20 cellular contexts compared by ENCODE assay signal in the genomic region with DNA sequence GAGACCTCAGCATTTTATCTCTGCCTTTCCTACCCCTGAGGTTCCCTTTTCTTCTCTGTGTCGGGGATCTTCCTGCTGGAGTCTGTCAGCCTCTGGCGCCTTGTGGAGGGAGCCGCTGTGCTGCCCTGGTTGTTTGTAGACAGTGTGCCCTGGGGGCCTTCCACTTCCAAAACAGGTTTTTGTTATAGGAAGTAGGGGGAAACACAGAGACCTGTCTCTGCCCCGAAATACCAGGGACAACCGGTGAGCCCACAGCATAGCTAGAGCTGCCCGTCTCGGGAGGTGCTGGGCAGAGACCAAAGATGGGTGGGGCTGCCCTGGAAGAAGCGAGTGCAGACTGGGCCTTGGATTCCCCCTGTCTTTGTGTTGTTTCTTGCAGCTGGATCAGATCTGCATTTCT. TPM values are rescaled to one million over a fixed set of nuclear protein-coding genes. Genes with fewer than 3 reads are reported as not detected.
DNase-seq lines count a peak whose midpoint lies in the region; TF ChIP-seq lines count a peak whose summit lies in the region.
"Had no signal": no experiment of that assay in that cellular context is flagged by ENCODE, and none has a peak within 500 bp of the region (broad histone marks: within the 10 kb centered on the region; RNA-seq: fewer than 3 reads in every experiment).

No MANE protein-coding gene starts in this region.

- H3K18ac ChIP-seq in mesendoderm (ENCODE audit: low read length): no peak overlapping the region

- no peak overlapping the region for H4K8ac ChIP-seq in mesendoderm (ENCODE audit: low read depth, low read length)

- no peak overlapping the region for H4K5ac ChIP-seq in mesendoderm (ENCODE audit: low read length)

- H3K4me1 ChIP-seq in BLaER1 treated with 17β-estradiol and CSF1 and Interleukin-3, amounts not matched to agents 10 nM and 100 nM: peaks cover 0 to 19% (median 15%) of the 10 kb centered on the region in 10 experiments; a peak in 15 of 20 replicates
- H3K4me1 ChIP-seq in osteoblast (ENCODE audit: insufficient read depth, low read length) (no peaks in the 10 kb centered on the region), mesendoderm (ENCODE audit: control insufficient read depth, low read depth, low read length) (no peaks in the 10 kb centered on the region)
- H3K4me1 ChIP-seq: BE2C had no signal

- peaks cover 0 to 79% (median 64%) of the 10 kb centered on the region in 11 experiments; a peak in 17 of 22 replicates for H4K20me1 ChIP-seq in BLaER1 treated with 17β-estradiol and CSF1 and Interleukin-3, amounts not matched to agents 10 nM and 100 nM
- peaks cover 2% of the 10 kb centered on the region for H4K20me1 ChIP-seq in osteoblast (ENCODE audit: insufficient read depth, low read length)

- no peak overlapping the region for H2BK5ac ChIP-seq in mesendoderm (ENCODE audit: low read length)

- H3K4me2 ChIP-seq in BLaER1 treated with 17β-estradiol and CSF1 and Interleukin-3, amounts not matched to agents 10 nM and 100 nM: peak overlapping the region in 5 of 11 experiments; percentile 24 to 57 (median 36); a peak in 8 of 22 replicates
- H3K4me2 ChIP-seq in osteoblast (ENCODE audit: insufficient read depth, low read length) (no peak overlapping the region), mesendoderm (ENCODE audit: low read length) (no peak overlapping the region)

- peaks cover 31 to 94% (median 80%) of the 10 kb centered on the region in 11 experiments for H3K36me3 ChIP-seq in BLaER1 treated with 17β-estradiol and CSF1 and Interleukin-3, amounts not matched to agents 10 nM and 100 nM
- H3K36me3 ChIP-seq in H7 (replicated peaks; ENCODE audit: control insufficient read depth, insufficient read depth, low read length): peaks cover 4% of the 10 kb centered on the region
- H3K36me3 ChIP-seq in osteoblast (ENCODE audit: insufficient read depth, low read length): peaks cover 17% of the 10 kb centered on the region
- peaks cover 5% of the 10 kb centered on the region for H3K36me3 ChIP-seq in mesendoderm (ENCODE audit: control insufficient read depth, insufficient read depth, low read length)

- no peak overlapping the region for H3K27ac ChIP-seq in BLaER1 treated with 17β-estradiol and CSF1 and Interleukin-3, amounts not matched to agents 10 nM and 100 nM
- H3K27ac ChIP-seq in osteoblast (ENCODE audit: low read depth, low read length): no peak overlapping the region
- no peak overlapping the region for H3K27ac ChIP-seq in mesendoderm (ENCODE audit: low read depth, low read length)
- H3K27ac ChIP-seq: GM23248, HL-60 had no signal

- WGBS in mesendoderm (ENCODE audit: extremely low coverage, insufficient coverage, low lambda C conversion rate): no CpG with 5 or more reads among the region's 8 CpGs

- no peak for TF ChIP-seq CTCF in osteoblast (IDR thresholded peaks at IDR 0.05; ENCODE audit: extremely low read depth, low read depth, low read length)

- H3K56ac ChIP-seq in mesendoderm (ENCODE audit: low read length): no peak overlapping the region

- H3K23ac ChIP-seq in mesendoderm (ENCODE audit: low read length): no peak overlapping the region

- no peak overlapping the region for H2BK120ac ChIP-seq in mesendoderm (ENCODE audit: low read depth, low read length)

- H2AK5ac ChIP-seq in mesendoderm (ENCODE audit: low read length): no peak overlapping the region

- H3K4ac ChIP-seq in mesendoderm (ENCODE audit: low read depth, low read length): no peak overlapping the region

- H3K79me2 ChIP-seq in osteoblast (ENCODE audit: insufficient read depth, low read length) (peaks cover 54% of the 10 kb centered on the region), mesendoderm (ENCODE audit: control insufficient read depth, insufficient read depth, low read length) (peaks cover 26% of the 10 kb centered on the region)

- H2AFZ ChIP-seq in osteoblast (ENCODE audit: low read length): no peak overlapping the region
- H2AFZ ChIP-seq: GM23248 had no signal

- DNase-seq in H7 (peak; percentile 51), epidermal melanocyte (ENCODE audit: insufficient read length, low spot score) (peak; percentile 4), osteoblast (ENCODE audit: insufficient read length, low spot score, missing footprints) (peak; percentile 44), mesendoderm (no peak), AG20443 (ENCODE audit: low spot score) (no peak), midbrain (lab: John Stamatoyannopoulos, UW) (no peak)
- DNase-seq: BE2C; CD4-positive, alpha-beta memory T cell; DMS153; DMS79; GM23248; HCEC 1CT; IMR-90 had no signal

- H3K9ac ChIP-seq in BLaER1 treated with 17β-estradiol and CSF1 and Interleukin-3, amounts not matched to agents 10 nM and 100 nM: peak overlapping the region in 6 of 11 experiments; percentile 4 to 48 (median 24); a peak in 4 of 22 replicates
- no peak overlapping the region for H3K9ac ChIP-seq in mesendoderm (ENCODE audit: low read length)
- H3K9ac ChIP-seq: GM23248 had no signal

- no peak overlapping the region for H3K4me3 ChIP-seq in BLaER1 treated with 17β-estradiol and CSF1 and Interleukin-3, amounts not matched to agents 10 nM and 100 nM
- H3K4me3 ChIP-seq in H7 (ENCODE audit: insufficient read depth, low read depth, low read length): no peak overlapping the region
- H3K4me3 ChIP-seq in osteoblast (ENCODE audit: insufficient read depth, low read length): no peak overlapping the region
- no peak overlapping the region for H3K4me3 ChIP-seq in mesendoderm (ENCODE audit: low read length)
- H3K4me3 ChIP-seq: GM12878, GM23248, K562 had no signal

- no peaks in the 10 kb centered on the region for H3K9me3 ChIP-seq in BLaER1 treated with 17β-estradiol and CSF1 and Interleukin-3, amounts not matched to agents 10 nM and 100 nM (replicated peaks in 1 of 11)
- H3K9me3 ChIP-seq in osteoblast (ENCODE audit: low read depth, low read length): no peaks in the 10 kb centered on the region
- H3K9me3 ChIP-seq: BE2C had no signal

- no peaks in the 10 kb centered on the region for H3K27me3 ChIP-seq in BLaER1 treated with 17β-estradiol and CSF1 and Interleukin-3, amounts not matched to agents 10 nM and 100 nM
- H3K27me3 ChIP-seq in H7 (ENCODE audit: control insufficient read depth, insufficient read depth, low read length): no peaks in the 10 kb centered on the region
- no peaks in the 10 kb centered on the region for H3K27me3 ChIP-seq in osteoblast (ENCODE audit: insufficient read depth, low read length)
- no peaks in the 10 kb centered on the region for H3K27me3 ChIP-seq in mesendoderm (ENCODE audit: insufficient read depth, low read length, poor library complexity)
- H3K27me3 ChIP-seq: BE2C had no signal

- peaks cover 19% of the 10 kb centered on the region for H3K79me1 ChIP-seq in mesendoderm (ENCODE audit: low read length)

- H2BK15ac ChIP-seq in mesendoderm (replicated peaks; ENCODE audit: low read depth): no peak overlapping the region

RNA-seq across cellular contexts. Expression of a gene that starts 8.0 kb away (rescaled TPM):
- 74.1 and 86.5 TPM in 2 replicates for total RNA-seq in H7 (2014; rRNA removed; shearing (Covaris generic))
- total RNA-seq in osteoblast: 24.2 and 27.5 TPM in 2 replicates
- 26.9 TPM for polyA plus RNA-seq in mesendoderm (2013, experiment 1 of 2)
- 27.3 TPM for polyA plus RNA-seq in mesendoderm (2013, experiment 2 of 2)

RNA-seq across cellular contexts. Expression of a gene that starts 8.6 kb away (rescaled TPM):
- 19.0 and 28.1 TPM in 2 replicates for total RNA-seq in H7 (2014; rRNA removed; shearing (Covaris generic))
- total RNA-seq in osteoblast: 56.8 and 60.7 TPM in 2 replicates
- 21.1 TPM for polyA plus RNA-seq in mesendoderm (2013, experiment 1 of 2)
- 20.8 TPM for polyA plus RNA-seq in mesendoderm (2013, experiment 2 of 2)

RNA-seq across cellular contexts. Expression of a gene that starts 9.3 kb away (rescaled TPM):
- total RNA-seq in H7 (2014; rRNA removed; shearing (Covaris generic)): 1.2 TPM in 1 of 2 replicates, not detected in the other
- 5.1 and 5.6 TPM in 2 replicates for total RNA-seq in osteoblast
- polyA plus RNA-seq in mesendoderm (2013, experiment 1 of 2): 0.21 TPM
- polyA plus RNA-seq in mesendoderm (2013, experiment 2 of 2): not detected
- total RNA-seq: CD4-positive, alpha-beta memory T cell had no signal

RNA-seq across cellular contexts. Expression of a gene that starts 13.7 kb away (rescaled TPM):
- total RNA-seq in H7 (2014; rRNA removed; shearing (Covaris generic)): 0.55 and 1.1 TPM in 2 replicates
- 14.4 and 30.0 TPM in 2 replicates for total RNA-seq in osteoblast
- polyA plus RNA-seq in mesendoderm (2013, experiment 1 of 2): 0.24 TPM
- polyA plus RNA-seq in mesendoderm (2013, experiment 2 of 2): 0.28 TPM

RNA-seq across cellular contexts. Expression of a gene that starts 29.4 kb away (rescaled TPM):
- total RNA-seq in H7 (2014; rRNA removed; shearing (Covaris generic)): not detected in 2 replicates
- under 0.01 TPM in 1 of 2 replicates, not detected in the other for total RNA-seq in osteoblast
- polyA plus RNA-seq in mesendoderm (2013, experiment 1 of 2): 0.08 TPM
- polyA plus RNA-seq in mesendoderm (2013, experiment 2 of 2): 0.03 TPM
- total RNA-seq: A172; CD4-positive, alpha-beta memory T cell; GM12878; GM23248; H4; IMR-90; K562 had no signal
- polyA plus RNA-seq: CD14-positive monocyte; CD4-positive, alpha-beta memory T cell; IMR-90 had no signal

Comparison
In these comparisons a context has a peak if more than half of its experiments do, and no peak if none do; other contexts are left out.
1. DNase-seq: peak in H7 (single experiment), epidermal melanocyte (single experiment) and osteoblast (single experiment); none in mesendoderm (single experiment), AG20443 (single experiment) and midbrain (single experiment).